ENCODE assay signal across 10 cellular contexts in the genomic region with DNA sequence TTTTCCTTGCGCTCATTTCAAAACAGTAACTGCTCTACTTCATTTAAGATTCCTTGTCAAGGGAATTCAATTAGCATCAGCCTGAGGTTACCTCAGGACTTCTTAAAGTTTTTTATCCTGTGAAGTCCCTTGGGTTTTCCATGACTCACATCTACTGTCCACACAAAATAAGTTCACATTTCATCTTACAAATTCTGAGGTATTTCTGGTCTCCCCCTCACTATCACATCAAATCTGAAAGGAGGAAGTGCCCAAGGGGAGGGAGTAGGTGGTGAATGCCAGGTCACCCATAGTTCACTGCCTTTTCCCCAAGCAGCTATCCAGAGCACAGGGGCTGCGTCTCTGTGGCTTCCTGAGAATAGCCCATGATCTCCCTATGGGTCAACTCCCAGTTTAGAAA.
DNase-seq lines count a peak whose midpoint lies in the region; ATAC-seq and TF ChIP-seq lines count a peak whose summit lies in the region.
"Had no signal": no experiment of that assay in that cellular context is flagged by ENCODE, and none has a peak within 500 bp of the region (broad histone marks: within the 10 kb centered on the region; RNA-seq: fewer than 3 reads in every experiment).

No MANE protein-coding gene starts in this region.

- no peak overlapping the region for H3K4me3 Mint-ChIP-seq in activated CD8-positive, alpha-beta T cell treated with anti-CD3 and anti-CD28 coated beads for 36 hours
- H3K4me3 Mint-ChIP-seq: activated CD8-positive, alpha-beta T cell treated with anti-CD3 and anti-CD28 coated beads, Interleukin-2, amount 10 ng/mL, durations not matched to agents 7 days and 5 days had no signal

- H3K27me3 ChIP-seq in brain microvascular endothelial cell (replicated peaks) (no peaks in the 10 kb centered on the region), ovary (no peaks in the 10 kb centered on the region)

- no peak for TF ChIP-seq EP300 in ovary (IDR thresholded peaks at IDR 0.05)

- H3K4me3 ChIP-seq in brain microvascular endothelial cell (ENCODE audit: low read depth, low read length) (no peak overlapping the region), skeletal muscle cell (ENCODE audit: low read depth, low read length) (no peak overlapping the region), ovary (no peak overlapping the region)

- H3K9me3 Mint-ChIP-seq in activated CD8-positive, alpha-beta T cell treated with anti-CD3 and anti-CD28 coated beads for 36 hours, result peaks cover 4% of the 10 kb centered on the region

- H3K36me3 ChIP-seq in brain microvascular endothelial cell (replicated peaks), result no peaks in the 10 kb centered on the region
- H3K36me3 ChIP-seq in ovary, result no peaks in the 10 kb centered on the region

- no peaks in the 10 kb centered on the region for H3K9me3 ChIP-seq in ovary

- TF ChIP-seq CTCF in brain microvascular endothelial cell (IDR thresholded peaks at IDR 0.05; ENCODE audit: low read depth, low read length, missing control alignments) (no peak), ovary (IDR thresholded peaks at IDR 0.05) (no peak)
- TF ChIP-seq CTCF in activated CD8-positive, alpha-beta T cell treated with anti-CD3 and anti-CD28 coated beads for 36 hours (IDR thresholded peaks at IDR 0.05), result no peak

- CTCF ChIA-PET in activated CD8-positive, alpha-beta T cell treated with anti-CD3 and anti-CD28 coated beads for 36 hours (lab: Charles Lee), result no interaction called here

- no peaks in the 10 kb centered on the region for H3K27me3 Mint-ChIP-seq in activated CD8-positive, alpha-beta T cell treated with anti-CD3 and anti-CD28 coated beads for 36 hours

- intact Hi-C loops in ovary (cut with DNase I), result no loop called here
- intact Hi-C loops in activated CD8-positive, alpha-beta T cell treated with anti-CD3 and anti-CD28 coated beads for 36 hours (cut with micrococcal nuclease), result no loop called here

- H3K4me1 ChIP-seq in ovary (ENCODE audit: insufficient read depth), result no peaks in the 10 kb centered on the region

- peaks cover 5% of the 10 kb centered on the region for H3K4me1 Mint-ChIP-seq in activated CD8-positive, alpha-beta T cell treated with anti-CD3 and anti-CD28 coated beads for 36 hours (ENCODE audit: low read depth)

- in situ Hi-C loops in brain microvascular endothelial cell (cut with HindIII; ENCODE audit: low pct_ligation_motif_present, low sequenced_read_pairs), result no loop called here

- ATAC-seq in GM18867 (IDR thresholded peaks at IDR 0.05; ENCODE audit: unreplicated experiment), result peak; percentile 58
- peak; percentile 75 for ATAC-seq in HG03066 (IDR thresholded peaks at IDR 0.05; ENCODE audit: low read depth, unreplicated experiment)
- ATAC-seq in activated CD8-positive, alpha-beta T cell treated with anti-CD3 and anti-CD28 coated beads for 36 hours, result no peak
- ATAC-seq in HG03095 (IDR thresholded peaks at IDR 0.05; ENCODE audit: unreplicated experiment), result no peak
- ATAC-seq: activated CD8-positive, alpha-beta T cell treated with anti-CD3 and anti-CD28 coated beads, Interleukin-2, amount 10 ng/mL, durations not matched to agents 7 days and 5 days had no signal

- H3K27ac ChIP-seq in brain microvascular endothelial cell, result peak overlapping the region; percentile 96
- no peak overlapping the region for H3K27ac ChIP-seq in ovary

- no peak for TF ChIP-seq POLR2A in ovary (IDR thresholded peaks at IDR 0.05)

- WGBS in ovary, 3 donors, result 45 to 56% (median 48%) methylated on average over 2 of the region's 2 CpGs

- peak; percentile 98 for DNase-seq in brain microvascular endothelial cell
- peak; percentile 95 for DNase-seq in skeletal muscle cell (ENCODE audit: low read depth)
- DNase-seq in ovary, result no peak
- DNase-seq in activated CD8-positive, alpha-beta T cell treated with anti-CD3 and anti-CD28 coated beads for 36 hours, result no peak
- DNase-seq: activated CD8-positive, alpha-beta T cell treated with anti-CD3 and anti-CD28 coated beads, Interleukin-2, amount 10 ng/mL, durations not matched to agents 7 days and 5 days; NCI-H2081 treated with DMSO at 0.1 percent for 48 hours; stimulated activated naive CD4-positive, alpha-beta T cell had no signal

- no peaks in the 10 kb centered on the region for H3K36me3 Mint-ChIP-seq in activated CD8-positive, alpha-beta T cell treated with anti-CD3 and anti-CD28 coated beads for 36 hours (ENCODE audit: low read depth)

- H3K27ac Mint-ChIP-seq in activated CD8-positive, alpha-beta T cell treated with anti-CD3 and anti-CD28 coated beads for 36 hours, result no peak overlapping the region
- H3K27ac Mint-ChIP-seq: activated CD8-positive, alpha-beta T cell treated with anti-CD3 and anti-CD28 coated beads, Interleukin-2, amount 10 ng/mL, durations not matched to agents 7 days and 5 days had no signal

- POLR2A ChIA-PET in activated CD8-positive, alpha-beta T cell treated with anti-CD3 and anti-CD28 coated beads for 36 hours (lab: Charles Lee), result no interaction called here

Comparison
In these comparisons a context has a peak if more than half of its experiments do, and no peak if none do; other contexts are left out.
1. ATAC-seq: peak in GM18867 (single experiment) and HG03066 (single experiment); none in activated CD8-positive, alpha-beta T cell treated with anti-CD3 and anti-CD28 coated beads for 36 hours (single experiment) and HG03095 (single experiment).
2. DNase-seq: peak in brain microvascular endothelial cell (single experiment) and skeletal muscle cell (single experiment); none in ovary (0 of 5) and activated CD8-positive, alpha-beta T cell treated with anti-CD3 and anti-CD28 coated beads for 36 hours (single experiment).